In the genomic region with DNA sequence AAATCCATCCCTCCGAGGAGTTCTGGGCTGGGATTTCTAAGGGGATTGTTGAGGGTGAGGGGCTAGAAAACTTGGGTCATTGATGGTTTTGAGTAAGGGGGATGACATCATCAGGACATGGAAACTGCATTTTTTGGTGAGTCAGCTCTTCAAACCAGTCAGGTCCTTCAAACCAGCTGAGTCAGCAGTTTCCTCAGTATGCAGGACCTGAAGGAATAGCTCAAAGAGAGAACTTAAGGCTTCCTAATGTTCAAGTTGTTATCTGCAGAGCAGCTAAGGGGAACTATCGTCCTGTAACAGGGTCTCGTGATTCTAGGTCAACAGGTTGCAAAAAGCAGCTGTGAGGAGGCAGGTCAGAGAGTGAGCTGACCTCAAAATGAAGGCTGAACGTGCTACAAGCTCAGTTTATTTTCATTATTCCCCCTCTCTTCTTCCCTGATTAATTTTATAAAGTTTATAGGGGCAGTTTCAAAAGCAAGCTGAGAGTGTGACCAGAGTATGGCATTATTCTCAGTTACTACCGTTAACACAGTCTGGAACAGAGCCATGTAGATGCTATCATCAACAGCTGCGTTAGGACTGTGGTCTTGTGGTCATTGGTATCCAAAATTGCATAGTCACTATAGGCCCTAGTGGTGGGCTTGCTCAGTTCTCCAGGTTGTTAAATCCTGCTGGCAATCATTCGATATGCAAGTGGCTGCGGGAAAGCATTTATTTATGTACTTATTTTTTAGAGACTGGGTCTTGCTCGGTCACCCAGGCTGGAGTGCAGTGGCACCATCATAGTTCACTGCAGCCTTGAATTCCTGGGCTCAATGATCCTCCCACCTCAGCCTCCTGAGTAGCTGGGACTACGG, we compare ENCODE assay signal across 10 cellular contexts. TPM values are rescaled to one million over a fixed set of nuclear protein-coding genes. Genes with fewer than 3 reads are reported as not detected.
DNase-seq lines count a peak whose midpoint lies in the region; ATAC-seq and TF ChIP-seq lines count a peak whose summit lies in the region.
"Had no signal": no experiment of that assay in that cellular context is flagged by ENCODE, and none has a peak within 500 bp of the region (broad histone marks: within the 10 kb centered on the region; RNA-seq: fewer than 3 reads in every experiment).

No MANE protein-coding gene starts in this region.

- TF ChIP-seq CTCF in BE2C (IDR thresholded peaks at IDR 0.05; ENCODE audit: low read depth, low read length) (peak; percentile 4; the same call in 1 of the 2 replicates), KMS-11 (conservative IDR thresholded peaks at IDR 0.05; ENCODE audit: low read depth, low read length) (no peak), right lobe of liver (IDR thresholded peaks at IDR 0.05) (no peak)

- ATAC-seq in right lobe of liver (peak; percentile 37 to 68 (median 56)), GM21423 (IDR thresholded peaks at IDR 0.05; ENCODE audit: unreplicated experiment) (no peak)

- peak; percentile 30 for DNase-seq in BE2C
- DNase-seq in astrocyte of the hippocampus (ENCODE audit: low read depth, low spot score): peak; percentile 78
- DNase-seq in right lobe of liver: peak in 1 of 3 donors; percentile 23
- DNase-seq in NCI-H526 treated with DMSO at 0.1 percent for 48 hours (lab: John Stamatoyannopoulos, UW): no peak
- DNase-seq in activated CD4-positive, alpha-beta T cell treated with anti-CD3 and anti-CD28 coated beads, Interleukin-2, amount 50 U/mL, for 48 hours: no peak
- DNase-seq in central memory CD4-positive, alpha-beta T cell: no peak
- DNase-seq: amniotic stem cell had no signal

- H3K4me3 ChIP-seq in BE2C (ENCODE audit: low read depth, low read length) (no peak overlapping the region), KMS-11 (IDR thresholded peaks at IDR 0.05; ENCODE audit: insufficient read depth, low read depth, low read length) (no peak overlapping the region), right lobe of liver (no peak overlapping the region)
- H3K4me3 ChIP-seq: lung had no signal

- H3K27ac ChIP-seq in KMS-11 (no peak overlapping the region), right lobe of liver (peak overlapping the region in 1 of 3 donors; percentile 29)

- no peak for TF ChIP-seq POLR2A in right lobe of liver (IDR thresholded peaks at IDR 0.05)

- H3K4me2 ChIP-seq in KMS-11: peak overlapping the region; percentile 9; the same call in 1 of the 2 replicates

- peaks cover 7% of the 10 kb centered on the region; the same call in 1 of the 2 replicates for H3K4me1 ChIP-seq in BE2C
- peaks cover 25% of the 10 kb centered on the region for H3K4me1 ChIP-seq in KMS-11 (ENCODE audit: low read depth, poor library complexity, severe bottlenecking)
- no peaks in the 10 kb centered on the region for H3K4me1 ChIP-seq in right lobe of liver

- no peaks in the 10 kb centered on the region for H3K9me3 ChIP-seq in BE2C
- no peaks in the 10 kb centered on the region for H3K9me3 ChIP-seq in right lobe of liver

- no peaks in the 10 kb centered on the region for H4K20me1 ChIP-seq in KMS-11 (ENCODE audit: insufficient read depth)

- H3K27me3 ChIP-seq in BE2C (no peaks in the 10 kb centered on the region), KMS-11 (ENCODE audit: insufficient read depth, low read depth) (no peaks in the 10 kb centered on the region), right lobe of liver (no peaks in the 10 kb centered on the region)

- H2AFZ ChIP-seq in KMS-11 (ENCODE audit: low read depth): no peak overlapping the region

- 52% methylated on average over 8 of the region's 10 CpGs for WGBS in right lobe of liver (ENCODE audit: insufficient coverage, low coverage, low lambda C conversion rate, missing lambda C conversion rate)

- intact Hi-C loops in right lobe of liver (cut with DNase I): loop anchor here in 1 of 2 donors (10.0 kb wide), 1 partner anchor 194 kb away; a partner anchor contains a TSS

- H3K9ac ChIP-seq in KMS-11: no peak overlapping the region

- no peaks in the 10 kb centered on the region for H3K79me2 ChIP-seq in KMS-11 (ENCODE audit: insufficient read depth, low read depth)

- H3K36me3 ChIP-seq in BE2C (no peaks in the 10 kb centered on the region), KMS-11 (ENCODE audit: insufficient read depth) (no peaks in the 10 kb centered on the region), right lobe of liver (no peaks in the 10 kb centered on the region)

RNA-seq across cellular contexts. Expression of a gene that starts 10.7 kb away (rescaled TPM):
- 2.9 TPM for polyA plus RNA-seq in BE2C (2012; ENCODE audit: insufficient read depth, insufficient read length, low read depth)
- total RNA-seq in right lobe of liver: 10 to 100 TPM; 13.8 to 45.7 (median 16.2) TPM

Comparison
In these comparisons a context has a peak if more than half of its experiments do, and no peak if none do; other contexts are left out.
1. DNase-seq: peak in BE2C (single experiment) and astrocyte of the hippocampus (single experiment); none in NCI-H526 treated with DMSO at 0.1 percent for 48 hours (single experiment), activated CD4-positive, alpha-beta T cell treated with anti-CD3 and anti-CD28 coated beads, Interleukin-2, amount 50 U/mL, for 48 hours (0 of 2) and central memory CD4-positive, alpha-beta T cell (single experiment).